In genomic region chr10:99730026-99730425, GRCh38 we compare ENCODE assay signal across 20 cellular contexts. TPM values are rescaled to one million over a fixed set of nuclear protein-coding genes. Genes with fewer than 3 reads are reported as not detected.
DNase-seq lines count a peak whose midpoint lies in the region; ATAC-seq and TF ChIP-seq lines count a peak whose summit lies in the region.
"Had no signal": no experiment of that assay in that cellular context is flagged by ENCODE, and none has a peak within 500 bp of the region (broad histone marks: within the 10 kb centered on the region; RNA-seq: fewer than 3 reads in every experiment).

No MANE protein-coding gene starts in this region.

- H3K27me3 Mint-ChIP-seq in activated naive CD8-positive, alpha-beta T cell: no peaks in the 10 kb centered on the region
- no peaks in the 10 kb centered on the region for H3K27me3 Mint-ChIP-seq in activated naive CD8-positive, alpha-beta T cell treated with anti-CD3 and anti-CD28 coated beads, Interleukin-2, amount 50 U/mL, for 24 hours
- H3K27me3 Mint-ChIP-seq: activated CD4-positive, alpha-beta T cell treated with anti-CD3 and anti-CD28 coated beads, Interleukin-2, amount 10 ng/mL, durations not matched to agents 7 days and 5 days had no signal

- no peak overlapping the region for H3K27ac Mint-ChIP-seq in activated naive CD8-positive, alpha-beta T cell
- H3K27ac Mint-ChIP-seq in activated naive CD8-positive, alpha-beta T cell treated with anti-CD3 and anti-CD28 coated beads, Interleukin-2, amount 50 U/mL, for 24 hours: no peak overlapping the region
- H3K27ac Mint-ChIP-seq: activated CD4-positive, alpha-beta T cell treated with anti-CD3 and anti-CD28 coated beads, Interleukin-2, amount 10 ng/mL, durations not matched to agents 7 days and 5 days had no signal

- H3K36me3 Mint-ChIP-seq in activated naive CD8-positive, alpha-beta T cell: peaks cover 11% of the 10 kb centered on the region
- H3K36me3 Mint-ChIP-seq in activated naive CD8-positive, alpha-beta T cell treated with anti-CD3 and anti-CD28 coated beads, Interleukin-2, amount 50 U/mL, for 24 hours (ENCODE audit: low read depth): peaks cover 38% of the 10 kb centered on the region

- H3K27me3 ChIP-seq in thyroid gland: no peaks in the 10 kb centered on the region
- H3K27me3 ChIP-seq in aorta (ENCODE audit: control insufficient read depth in 1 of 2, insufficient read depth in 2 of 2, low read length in 1 of 2): no peaks in the 10 kb centered on the region
- H3K27me3 ChIP-seq: colonic mucosa, heart left ventricle, ovary, SJSA1, spleen, upper lobe of left lung had no signal

- TF ChIP-seq POLR2A in thyroid gland (IDR thresholded peaks at IDR 0.05): no peak

- peaks cover 16 to 19% of the 10 kb centered on the region in 2 donors for H3K36me3 ChIP-seq in thyroid gland
- peaks cover 1 to 7% of the 10 kb centered on the region in 2 donors for H3K36me3 ChIP-seq in aorta (ENCODE audit: control insufficient read depth in 1 of 2, insufficient read depth in 2 of 2, low read length in 1 of 2)
- H3K36me3 ChIP-seq: colonic mucosa, ovary had no signal

- H3K4me3 Mint-ChIP-seq in activated naive CD8-positive, alpha-beta T cell: peak overlapping the region; percentile 5
- no peak overlapping the region for H3K4me3 Mint-ChIP-seq in activated naive CD8-positive, alpha-beta T cell treated with anti-CD3 and anti-CD28 coated beads, Interleukin-2, amount 50 U/mL, for 24 hours
- H3K4me3 Mint-ChIP-seq: activated T-cell treated with anti-CD3 and anti-CD28 coated beads, Interleukin-2, amount 50 U/mL, for 4 hours had no signal

- H3K9me3 ChIP-seq in thyroid gland (no peaks in the 10 kb centered on the region), aorta (ENCODE audit: control insufficient read depth, low read length) (no peaks in the 10 kb centered on the region)
- H3K9me3 ChIP-seq: colonic mucosa, heart left ventricle, ovary, SJSA1, spleen, upper lobe of left lung had no signal

- H3K4me1 Mint-ChIP-seq in activated naive CD8-positive, alpha-beta T cell (ENCODE audit: low read depth): peaks cover 34% of the 10 kb centered on the region
- peaks cover 29% of the 10 kb centered on the region for H3K4me1 Mint-ChIP-seq in activated naive CD8-positive, alpha-beta T cell treated with anti-CD3 and anti-CD28 coated beads, Interleukin-2, amount 50 U/mL, for 24 hours

- H3K4me1 ChIP-seq in thyroid gland: peaks cover 6 to 13% of the 10 kb centered on the region in 2 donors
- H3K4me1 ChIP-seq in aorta (ENCODE audit: control insufficient read depth in 1 of 2, insufficient read depth in 2 of 2, low read length in 2 of 2): no peaks in the 10 kb centered on the region
- H3K4me1 ChIP-seq: colonic mucosa had no signal

- no peak for DNase-seq in activated naive CD8-positive, alpha-beta T cell treated with anti-CD3 and anti-CD28 coated beads, Interleukin-2, amount 50 U/mL, for 24 hours
- DNase-seq in astrocyte of the hippocampus (ENCODE audit: low read depth, low spot score) (peak; percentile 10), kidney glomerular epithelial cell (lab: John Stamatoyannopoulos, UW) (peak; percentile 64), thyroid gland (no peak), dermis blood vessel endothelial cell (no peak), aorta (no peak)
- DNase-seq: activated CD4-positive, alpha-beta T cell treated with anti-CD3 and anti-CD28 coated beads, Interleukin-2, amount 10 ng/mL, durations not matched to agents 7 days and 5 days; activated T-cell treated with anti-CD3 and anti-CD28 coated beads, Interleukin-2, amount 50 U/mL, for 4 hours; colonic mucosa; heart left ventricle; kidney; NCI-H345; ovary; spleen; stimulated activated naive CD4-positive, alpha-beta T cell had no signal

- intact Hi-C loops in thyroid gland (cut with DNase I) (no loop called here), aorta (cut with DNase I) (loop anchor here (5.0 to 10.0 kb wide), 2 partner anchors 57 to 105 kb away; partner anchors contain the start of gene SLC25A28 (in 2 of the 2))

- no peak overlapping the region for H3K27ac ChIP-seq in thyroid gland
- H3K27ac ChIP-seq in aorta (ENCODE audit: low read depth in 1 of 2, low read length in 2 of 2): no peak overlapping the region
- H3K27ac ChIP-seq: colonic mucosa, heart left ventricle, ovary, SJSA1, upper lobe of left lung had no signal

- no peaks in the 10 kb centered on the region for H3K9me3 Mint-ChIP-seq in activated naive CD8-positive, alpha-beta T cell (ENCODE audit: low read depth)
- H3K9me3 Mint-ChIP-seq in activated naive CD8-positive, alpha-beta T cell treated with anti-CD3 and anti-CD28 coated beads, Interleukin-2, amount 50 U/mL, for 24 hours: no peaks in the 10 kb centered on the region
- H3K9me3 Mint-ChIP-seq: activated CD4-positive, alpha-beta T cell treated with anti-CD3 and anti-CD28 coated beads, Interleukin-2, amount 10 ng/mL, durations not matched to agents 7 days and 5 days; activated T-cell treated with anti-CD3 and anti-CD28 coated beads, Interleukin-2, amount 50 U/mL, for 4 hours had no signal

- WGBS in thyroid gland, 2 donors: 88 to 95% methylated on average over 1 of the region's 1 CpG
- 94 to 96% methylated on average over 1 of the region's 1 CpG for WGBS in aorta, 2 donors

- no peak for TF ChIP-seq CTCF in thyroid gland (IDR thresholded peaks at IDR 0.05)

- no peak for ATAC-seq in activated naive CD8-positive, alpha-beta T cell treated with anti-CD3 and anti-CD28 coated beads, Interleukin-2, amount 50 U/mL, for 24 hours
- ATAC-seq in GM21367 (IDR thresholded peaks at IDR 0.05; ENCODE audit: unreplicated experiment) (no peak), aorta (ENCODE audit: low FRiP score) (no peak)
- ATAC-seq: activated T-cell treated with anti-CD3 and anti-CD28 coated beads, Interleukin-2, amount 50 U/mL, for 4 hours; heart left ventricle; K562 had no signal

- H3K4me3 ChIP-seq in thyroid gland (replicated peaks in 1 of 3) (no peak overlapping the region), aorta (ENCODE audit: low read length in 2 of 2) (no peak overlapping the region)
- H3K4me3 ChIP-seq: colonic mucosa, heart left ventricle, K562, ovary, SJSA1, spleen, upper lobe of left lung had no signal

RNA-seq across cellular contexts. Expression of gene COX15, which starts 1.9 kb away (rescaled TPM):
- total RNA-seq in thyroid gland (10 to 100 TPM; 30.3 to 63.9 (median 41.0) TPM), dermis blood vessel endothelial cell (41.7 and 54.2 TPM in 2 replicates), aorta (10 to 100 TPM; 16.3 to 27.2 TPM)
- 10 to 100 TPM; 10.0 to 15.9 TPM for polyA plus RNA-seq in aorta

RNA-seq across cellular contexts. Expression of gene CUTC, which starts 2.0 kb away (rescaled TPM):
- total RNA-seq in thyroid gland: 10 to 100 TPM; 18.6 to 25.7 (median 20.7) TPM
- total RNA-seq in dermis blood vessel endothelial cell: 31.5 and 34.2 TPM in 2 replicates
- 10 to 100 TPM; 16.5 to 22.4 TPM for total RNA-seq in aorta
- polyA plus RNA-seq in aorta: 10 to 100 TPM; 19.4 to 20.2 TPM

RNA-seq across cellular contexts. Expression of gene ABCC2, which starts 52.4 kb away (rescaled TPM):
- total RNA-seq in thyroid gland (1 to 10 TPM in 3 of 4 donors, under 1 TPM in 1; 0.67 to 5.1 (median 1.1) TPM), dermis blood vessel endothelial cell (0.79 and 1.5 TPM in 2 replicates), aorta (1 to 10 TPM; 2.8 to 4.5 TPM)
- polyA plus RNA-seq in aorta: 1 to 10 TPM in 1 of 2 donors, under 1 TPM in 1; 0.33 to 2.5 TPM

Comparison
In these comparisons a context has a peak if more than half of its experiments do, and no peak if none do; other contexts are left out.
1. DNase-seq: peak in astrocyte of the hippocampus (single experiment) and kidney glomerular epithelial cell (single experiment); none in activated naive CD8-positive, alpha-beta T cell treated with anti-CD3 and anti-CD28 coated beads, Interleukin-2, amount 50 U/mL, for 24 hours (single experiment), thyroid gland (0 of 2), dermis blood vessel endothelial cell (single experiment) and aorta (0 of 2).